Comparison of ENCODE assay signal across 21 cellular contexts in genomic region chr14:74259513-74259912, GRCh38. TPM values are rescaled to one million over a fixed set of nuclear protein-coding genes. Genes with fewer than 3 reads are reported as not detected.
"Had no signal": no experiment of that assay in that cellular context is flagged by ENCODE, and none has a peak within 500 bp of the region (broad histone marks: within the 10 kb centered on the region; RNA-seq: fewer than 3 reads in every experiment).

No MANE protein-coding gene starts in this region.

- DNase-seq: activated CD4-positive, CD25-positive, alpha-beta regulatory T cell treated with anti-CD3 and anti-CD28 coated beads, Interleukin-2, amount 50 U/mL, for 72 hours; activated naive CD8-positive, alpha-beta T cell treated with anti-CD3 and anti-CD28 coated beads, Interleukin-2, amount 10 ng/mL, durations not matched to agents 7 days and 5 days; effector memory CD8-positive, alpha-beta T cell; foreskin keratinocyte; left cardiac atrium; midbrain; sigmoid colon; SK-N-SH; stimulated activated naive B cell treated with anti-CD40 and anti-IgM and Interleukin-4, amounts not matched to agents 10 μg/mL and 1 μg/mL and 100 μg/mL, for 72 hours; T-helper 1 cell had no signal

- H3K4me3 ChIP-seq: hepatocyte, lung, sigmoid colon had no signal

- H3K4me1 ChIP-seq: parathyroid adenoma had no signal

- H3K79me2 ChIP-seq: hepatocyte, parathyroid adenoma had no signal

- ATAC-seq: effector memory CD8-positive, alpha-beta T cell; foreskin keratinocyte; left cardiac atrium; stimulated activated naive B cell treated with anti-CD40 and anti-IgM and Interleukin-4, amounts not matched to agents 10 μg/mL and 1 μg/mL and 100 μg/mL, for 72 hours had no signal

- H3K9me3 Mint-ChIP-seq: activated naive CD8-positive, alpha-beta T cell treated with anti-CD3 and anti-CD28 coated beads, Interleukin-2, amount 10 ng/mL, durations not matched to agents 7 days and 5 days; activated T-helper 1 cell treated with anti-CD3 and anti-CD28 coated beads, Interleukin-12 subunit alpha, Interleukin-12 subunit beta, Interleukin-2, Interleukin-4 antibody, amounts not matched to agents 30 ng/mL and 10 ng/mL and 1 ng/mL, durations not matched to agents 14 hours and 24 hours and 36 hours; effector memory CD8-positive, alpha-beta T cell; stimulated activated naive B cell treated with anti-CD40 and anti-IgM and Interleukin-4, amounts not matched to agents 10 μg/mL and 1 μg/mL and 100 μg/mL, for 72 hours had no signal

- H2AFZ ChIP-seq: hepatocyte, parathyroid adenoma had no signal

- H3K4me2 ChIP-seq: hepatocyte, SK-N-SH had no signal

- H3K36me3 ChIP-seq: neutrophil, sigmoid colon had no signal

- H3K27ac Mint-ChIP-seq: activated naive CD8-positive, alpha-beta T cell treated with anti-CD3 and anti-CD28 coated beads, Interleukin-2, amount 10 ng/mL, durations not matched to agents 7 days and 5 days; activated T-helper 1 cell treated with anti-CD3 and anti-CD28 coated beads, Interleukin-12 subunit alpha, Interleukin-12 subunit beta, Interleukin-2, Interleukin-4 antibody, amounts not matched to agents 30 ng/mL and 10 ng/mL and 1 ng/mL, durations not matched to agents 14 hours and 24 hours and 36 hours; effector memory CD8-positive, alpha-beta T cell; stimulated activated naive B cell treated with anti-CD40 and anti-IgM and Interleukin-4, amounts not matched to agents 10 μg/mL and 1 μg/mL and 100 μg/mL, for 72 hours had no signal

- H3K27ac ChIP-seq: foreskin keratinocyte, hepatocyte, neutrophil, parathyroid adenoma, sigmoid colon had no signal

- H3K9ac ChIP-seq: parathyroid adenoma, SK-N-SH had no signal

- H3K36me3 Mint-ChIP-seq: activated naive CD8-positive, alpha-beta T cell treated with anti-CD3 and anti-CD28 coated beads, Interleukin-2, amount 10 ng/mL, durations not matched to agents 7 days and 5 days; stimulated activated naive B cell treated with anti-CD40 and anti-IgM and Interleukin-4, amounts not matched to agents 10 μg/mL and 1 μg/mL and 100 μg/mL, for 72 hours had no signal

- H3K9me3 ChIP-seq: neutrophil, sigmoid colon, SK-N-SH had no signal

RNA-seq across cellular contexts. Expression of gene VSX2, which starts 20.3 kb away (rescaled TPM):
- total RNA-seq: activated CD8-positive, alpha-beta memory T cell treated with anti-CD3 and anti-CD28 coated beads for 36 hours; activated naive CD8-positive, alpha-beta T cell treated with anti-CD3 and anti-CD28 coated beads, Interleukin-2, amount 10 ng/mL, durations not matched to agents 7 days and 5 days; activated T-helper 1 cell treated with anti-CD3 and anti-CD28 coated beads, Interleukin-12 subunit alpha, Interleukin-12 subunit beta, Interleukin-2, Interleukin-4 antibody, amounts not matched to agents 30 ng/mL and 10 ng/mL and 1 ng/mL, durations not matched to agents 14 hours and 24 hours and 36 hours; cardiac septum; dermis microvascular lymphatic vessel endothelial cell; fibroblast of lung; foreskin keratinocyte; hepatocyte; left cardiac atrium; lung; renal cortical epithelial cell; sigmoid colon; urinary bladder had no signal
- polyA plus RNA-seq: fibroblast of lung, foreskin keratinocyte, hepatocyte, lung, SK-N-SH, urinary bladder had no signal
